In the genomic region with DNA sequence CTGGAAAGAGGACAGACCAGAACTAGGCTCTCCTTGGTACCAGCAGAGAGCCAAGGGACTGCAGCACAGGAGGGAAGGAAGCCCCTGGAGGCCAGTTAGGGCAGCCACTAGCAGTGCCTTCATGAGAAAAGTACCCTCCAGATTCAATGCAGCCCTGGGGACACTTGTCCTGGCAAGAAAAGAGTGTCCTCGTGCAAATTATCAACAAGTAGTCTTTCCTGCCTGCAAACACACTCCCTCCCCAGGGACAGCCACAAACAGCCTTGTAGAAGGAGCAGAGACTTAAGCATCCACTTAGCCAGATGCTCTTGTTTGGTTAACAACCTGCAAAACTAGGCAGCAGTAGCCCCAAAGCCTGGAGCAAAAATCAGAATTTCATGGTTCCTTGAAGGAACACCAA, we compare ENCODE assay signal across 12 cellular contexts. TPM values are rescaled to one million over a fixed set of nuclear protein-coding genes. Genes with fewer than 3 reads are reported as not detected.
DNase-seq lines count a peak whose midpoint lies in the region; ATAC-seq, FAIRE-seq and TF ChIP-seq lines count a peak whose summit lies in the region.
"Had no signal": no experiment of that assay in that cellular context is flagged by ENCODE, and none has a peak within 500 bp of the region (broad histone marks: within the 10 kb centered on the region; RNA-seq: fewer than 3 reads in every experiment).

No MANE protein-coding gene starts in this region.

- H3K27me3 Mint-ChIP-seq in astrocyte (ENCODE audit: low read depth, unreplicated experiment), result no peaks in the 10 kb centered on the region
- no peaks in the 10 kb centered on the region for H3K27me3 Mint-ChIP-seq in natural killer cell treated with Interleukin-12 subunit alpha and Interleukin-12 subunit beta and Interleukin-15 and Interleukin-18, amount 100 ng/mL, for 72 hours
- H3K27me3 Mint-ChIP-seq: naive B cell had no signal

- H3K9ac ChIP-seq in astrocyte (ENCODE audit: low read length), result no peak overlapping the region
- no peak overlapping the region for H3K9ac ChIP-seq in mesendoderm (ENCODE audit: low read length)

- H3K4me2 ChIP-seq in astrocyte (ENCODE audit: low read length) (peak overlapping the region; percentile 66), mesendoderm (ENCODE audit: low read length) (no peak overlapping the region)

- WGBS in mesendoderm (ENCODE audit: extremely low coverage, insufficient coverage, low lambda C conversion rate), result no CpG with 5 or more reads among the region's 1 CpG

- no peak overlapping the region for H3K18ac ChIP-seq in mesendoderm (ENCODE audit: low read length)

- H3K4me3 Mint-ChIP-seq in astrocyte (ENCODE audit: unreplicated experiment), result no peak overlapping the region
- H3K4me3 Mint-ChIP-seq in natural killer cell treated with Interleukin-12 subunit alpha and Interleukin-12 subunit beta and Interleukin-15 and Interleukin-18, amount 100 ng/mL, for 72 hours, result no peak overlapping the region
- H3K4me3 Mint-ChIP-seq: activated T-helper 1 cell treated with anti-CD3 and anti-CD28 coated beads, Interleukin-12 subunit alpha, Interleukin-12 subunit beta, Interleukin-2, Interleukin-4 antibody, amounts not matched to agents 30 ng/mL and 10 ng/mL and 1 ng/mL, durations not matched to agents 14 hours and 24 hours and 36 hours; naive B cell had no signal

- H3K9me3 Mint-ChIP-seq in astrocyte (ENCODE audit: unreplicated experiment), result no peaks in the 10 kb centered on the region
- no peaks in the 10 kb centered on the region for H3K9me3 Mint-ChIP-seq in natural killer cell treated with Interleukin-12 subunit alpha and Interleukin-12 subunit beta and Interleukin-15 and Interleukin-18, amount 100 ng/mL, for 72 hours
- H3K9me3 Mint-ChIP-seq: activated T-helper 1 cell treated with anti-CD3 and anti-CD28 coated beads, Interleukin-12 subunit alpha, Interleukin-12 subunit beta, Interleukin-2, Interleukin-4 antibody, amounts not matched to agents 30 ng/mL and 10 ng/mL and 1 ng/mL, durations not matched to agents 14 hours and 24 hours and 36 hours; naive B cell had no signal

- intact Hi-C loops in vagina (cut with DNase I), result no loop called here

- H2BK5ac ChIP-seq in mesendoderm (ENCODE audit: low read length), result no peak overlapping the region

- DNase-seq in AG20443 (ENCODE audit: low spot score) (peak; percentile 20), astrocyte (ENCODE audit: low read depth) (no peak), mesendoderm (peak; percentile 22), vagina (ENCODE audit: extremely low spot score in 2 of 2) (no peak)
- DNase-seq in natural killer cell treated with Interleukin-12 subunit alpha and Interleukin-12 subunit beta and Interleukin-15 and Interleukin-18, amount 100 ng/mL, for 72 hours (ENCODE audit: low spot score), result no peak
- DNase-seq: naive B cell; stimulated activated CD4-positive, alpha-beta T cell treated with anti-CD3 and anti-CD28 coated beads, Interleukin-1b, Interleukin-23, amount 100 ng/mL, for 48 hours had no signal

- ATAC-seq in HG03064 (IDR thresholded peaks at IDR 0.05; ENCODE audit: low read depth, unreplicated experiment) (peak; percentile 15), GM18517 (IDR thresholded peaks at IDR 0.05; ENCODE audit: unreplicated experiment) (no peak), HG03378 (IDR thresholded peaks at IDR 0.05; ENCODE audit: unreplicated experiment) (no peak)
- no peak for ATAC-seq in natural killer cell treated with Interleukin-12 subunit alpha and Interleukin-12 subunit beta and Interleukin-15 and Interleukin-18, amount 100 ng/mL, for 72 hours

- no peak for TF ChIP-seq POLR2A in vagina (IDR thresholded peaks at IDR 0.05)

- H3K36me3 ChIP-seq in astrocyte (ENCODE audit: insufficient read depth, low read length), result peaks cover 15% of the 10 kb centered on the region
- peaks cover 9% of the 10 kb centered on the region for H3K36me3 ChIP-seq in mesendoderm (ENCODE audit: control insufficient read depth, insufficient read depth, low read length)
- peaks cover 0 to 17% of the 10 kb centered on the region in 2 donors for H3K36me3 ChIP-seq in vagina

- H3K9me3 ChIP-seq in astrocyte (ENCODE audit: insufficient read depth, low read depth, low read length), result no peaks in the 10 kb centered on the region
- no peaks in the 10 kb centered on the region for H3K9me3 ChIP-seq in vagina

- H3K4me1 Mint-ChIP-seq in astrocyte (ENCODE audit: low read depth, unreplicated experiment), result peaks cover 9% of the 10 kb centered on the region
- no peaks in the 10 kb centered on the region for H3K4me1 Mint-ChIP-seq in natural killer cell treated with Interleukin-12 subunit alpha and Interleukin-12 subunit beta and Interleukin-15 and Interleukin-18, amount 100 ng/mL, for 72 hours (ENCODE audit: low read depth in 2 of 2)

- H3K4me3 ChIP-seq in astrocyte (ENCODE audit: insufficient read depth, low read depth, low read length) (no peak overlapping the region), mesendoderm (ENCODE audit: low read length) (no peak overlapping the region), vagina (no peak overlapping the region)

- H3K4me1 ChIP-seq in astrocyte (ENCODE audit: insufficient read depth, low read length) (peaks cover 12% of the 10 kb centered on the region), mesendoderm (ENCODE audit: control insufficient read depth, low read depth, low read length) (no peaks in the 10 kb centered on the region), vagina (peaks cover 13% of the 10 kb centered on the region)

- no peaks in the 10 kb centered on the region for H4K20me1 ChIP-seq in astrocyte (ENCODE audit: insufficient read depth, low read length)

- H3K56ac ChIP-seq in mesendoderm (ENCODE audit: low read length), result no peak overlapping the region

- peaks cover 10% of the 10 kb centered on the region for H3K36me3 Mint-ChIP-seq in astrocyte (ENCODE audit: low read depth, unreplicated experiment)
- H3K36me3 Mint-ChIP-seq in natural killer cell treated with Interleukin-12 subunit alpha and Interleukin-12 subunit beta and Interleukin-15 and Interleukin-18, amount 100 ng/mL, for 72 hours, result peaks cover 11% of the 10 kb centered on the region

- H3K23ac ChIP-seq in mesendoderm (ENCODE audit: low read length), result no peak overlapping the region

- no peak overlapping the region for H4K5ac ChIP-seq in mesendoderm (ENCODE audit: low read length)

- H3K4ac ChIP-seq in mesendoderm (ENCODE audit: low read depth, low read length), result no peak overlapping the region

- no peaks in the 10 kb centered on the region for H3K79me1 ChIP-seq in mesendoderm (ENCODE audit: low read length)

- H3K27ac Mint-ChIP-seq in astrocyte (ENCODE audit: unreplicated experiment), result no peak overlapping the region
- H3K27ac Mint-ChIP-seq in natural killer cell treated with Interleukin-12 subunit alpha and Interleukin-12 subunit beta and Interleukin-15 and Interleukin-18, amount 100 ng/mL, for 72 hours, result no peak overlapping the region
- H3K27ac Mint-ChIP-seq: activated T-helper 1 cell treated with anti-CD3 and anti-CD28 coated beads, Interleukin-12 subunit alpha, Interleukin-12 subunit beta, Interleukin-2, Interleukin-4 antibody, amounts not matched to agents 30 ng/mL and 10 ng/mL and 1 ng/mL, durations not matched to agents 14 hours and 24 hours and 36 hours had no signal

- H3K27ac ChIP-seq in astrocyte (ENCODE audit: low read depth, low read length) (no peak overlapping the region), mesendoderm (ENCODE audit: low read depth, low read length) (no peak overlapping the region), vagina (no peak overlapping the region)

- H4K8ac ChIP-seq in mesendoderm (ENCODE audit: low read depth, low read length), result no peak overlapping the region

- FAIRE-seq in astrocyte (lab: Jason Lieb, UNC), result no peak
- FAIRE-seq: colon had no signal

- no peaks in the 10 kb centered on the region for H3K79me2 ChIP-seq in astrocyte (ENCODE audit: insufficient read depth, low read length)
- no peaks in the 10 kb centered on the region for H3K79me2 ChIP-seq in mesendoderm (ENCODE audit: control insufficient read depth, insufficient read depth, low read length)

- no peak overlapping the region for H2AK5ac ChIP-seq in mesendoderm (ENCODE audit: low read length)

- H2BK15ac ChIP-seq in mesendoderm (replicated peaks; ENCODE audit: low read depth), result no peak overlapping the region

- no peak overlapping the region for H2AFZ ChIP-seq in astrocyte (ENCODE audit: low read depth, low read length)

- H2BK120ac ChIP-seq in mesendoderm (ENCODE audit: low read depth, low read length), result no peak overlapping the region

- no peaks in the 10 kb centered on the region for H3K27me3 ChIP-seq in astrocyte (ENCODE audit: insufficient read depth, low read length)
- H3K27me3 ChIP-seq in mesendoderm (ENCODE audit: insufficient read depth, low read length, poor library complexity), result no peaks in the 10 kb centered on the region
- H3K27me3 ChIP-seq in vagina, result no peaks in the 10 kb centered on the region

- TF ChIP-seq CTCF in astrocyte (IDR thresholded peaks at IDR 0.05; ENCODE audit: insufficient read depth, low read depth, low read length), result peak; percentile 4
- no peak for TF ChIP-seq CTCF in vagina (IDR thresholded peaks at IDR 0.05)

RNA-seq across cellular contexts. Expression of a gene that starts 24.3 kb away (rescaled TPM):
- total RNA-seq in astrocyte (25.1 and 38.8 TPM in 2 replicates), vagina (4.2 TPM)
- 319 TPM for polyA plus RNA-seq in mesendoderm (2013, experiment 1 of 2)
- polyA plus RNA-seq in mesendoderm (2013, experiment 2 of 2), result 316 TPM
- total RNA-seq in natural killer cell treated with Interleukin-12 subunit alpha and Interleukin-12 subunit beta and Interleukin-15 and Interleukin-18, amount 100 ng/mL, for 72 hours, result 10 to 100 TPM; 24.7 to 71.1 TPM

RNA-seq across cellular contexts. Expression of a gene that starts 51.9 kb away (rescaled TPM):
- total RNA-seq in astrocyte (1,755 and 1,783 TPM in 2 replicates), vagina (625 TPM)
- polyA plus RNA-seq in mesendoderm (2013, experiment 1 of 2), result 2,431 TPM
- polyA plus RNA-seq in mesendoderm (2013, experiment 2 of 2), result 2,399 TPM
- total RNA-seq in natural killer cell treated with Interleukin-12 subunit alpha and Interleukin-12 subunit beta and Interleukin-15 and Interleukin-18, amount 100 ng/mL, for 72 hours, result 1,000 to 10,000 TPM; 1,085 to 1,889 TPM

Comparison
In these comparisons a context has a peak if more than half of its experiments do, and no peak if none do; other contexts are left out.
1. DNase-seq: peak in AG20443 (single experiment) and mesendoderm (single experiment); none in astrocyte (single experiment), natural killer cell treated with Interleukin-12 subunit alpha and Interleukin-12 subunit beta and Interleukin-15 and Interleukin-18, amount 100 ng/mL, for 72 hours (single experiment) and vagina (0 of 2).